1 cellular context compared by ENCODE assay signal in genomic region chr3:152834354-152835310, GRCh38.
A peak's percentile ranks its signal among the peaks of the same experiment; 100 is the strongest.
TF ChIP-seq lines count a peak whose summit lies in the region.

A gene with protein sequence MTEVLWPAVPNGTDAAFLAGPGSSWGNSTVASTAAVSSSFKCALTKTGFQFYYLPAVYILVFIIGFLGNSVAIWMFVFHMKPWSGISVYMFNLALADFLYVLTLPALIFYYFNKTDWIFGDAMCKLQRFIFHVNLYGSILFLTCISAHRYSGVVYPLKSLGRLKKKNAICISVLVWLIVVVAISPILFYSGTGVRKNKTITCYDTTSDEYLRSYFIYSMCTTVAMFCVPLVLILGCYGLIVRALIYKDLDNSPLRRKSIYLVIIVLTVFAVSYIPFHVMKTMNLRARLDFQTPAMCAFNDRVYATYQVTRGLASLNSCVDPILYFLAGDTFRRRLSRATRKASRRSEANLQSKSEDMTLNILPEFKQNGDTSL (plus strand): TSS chr3:152835131. CDS start chr3:152835783, 652 bp downstream.

TF ChIP-seq in K562, 482 proteins besides CTCF, POLR2A, EP300 and RAD21 (continued from another document and continues in another):
- TF ChIP-seq, protein P1, sequence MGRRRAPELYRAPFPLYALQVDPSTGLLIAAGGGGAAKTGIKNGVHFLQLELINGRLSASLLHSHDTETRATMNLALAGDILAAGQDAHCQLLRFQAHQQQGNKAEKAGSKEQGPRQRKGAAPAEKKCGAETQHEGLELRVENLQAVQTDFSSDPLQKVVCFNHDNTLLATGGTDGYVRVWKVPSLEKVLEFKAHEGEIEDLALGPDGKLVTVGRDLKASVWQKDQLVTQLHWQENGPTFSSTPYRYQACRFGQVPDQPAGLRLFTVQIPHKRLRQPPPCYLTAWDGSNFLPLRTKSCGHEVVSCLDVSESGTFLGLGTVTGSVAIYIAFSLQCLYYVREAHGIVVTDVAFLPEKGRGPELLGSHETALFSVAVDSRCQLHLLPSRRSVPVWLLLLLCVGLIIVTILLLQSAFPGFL (CRISPR knock-in tag; IDR thresholded peaks at IDR 0.05) = no peak; the same call in 1 of the 2 replicates
- peak; percentile 37 for TF ChIP-seq FIP1L1 (IDR thresholded peaks at IDR 0.05; ENCODE audit: low read depth, low read length, poor library complexity, severe bottlenecking)
- TF ChIP-seq ZNF174 (CRISPR knock-in tag; IDR thresholded peaks at IDR 0.05) = 0 out of 2 replicates have a peak, but pooled peaks have one; percentile 35
- TF ChIP-seq ZBTB40 (IDR thresholded peaks at IDR 0.05) = peak; percentile 56
- TF ChIP-seq ZBTB40 (CRISPR knock-in tag; IDR thresholded peaks at IDR 0.05) = 0 out of 2 replicates have a peak, but pooled peaks have one; percentile 15
- peak; percentile 91 for TF ChIP-seq C11orf30 (IDR thresholded peaks at IDR 0.05; ENCODE audit: low read depth)
- TF ChIP-seq, protein P2, sequence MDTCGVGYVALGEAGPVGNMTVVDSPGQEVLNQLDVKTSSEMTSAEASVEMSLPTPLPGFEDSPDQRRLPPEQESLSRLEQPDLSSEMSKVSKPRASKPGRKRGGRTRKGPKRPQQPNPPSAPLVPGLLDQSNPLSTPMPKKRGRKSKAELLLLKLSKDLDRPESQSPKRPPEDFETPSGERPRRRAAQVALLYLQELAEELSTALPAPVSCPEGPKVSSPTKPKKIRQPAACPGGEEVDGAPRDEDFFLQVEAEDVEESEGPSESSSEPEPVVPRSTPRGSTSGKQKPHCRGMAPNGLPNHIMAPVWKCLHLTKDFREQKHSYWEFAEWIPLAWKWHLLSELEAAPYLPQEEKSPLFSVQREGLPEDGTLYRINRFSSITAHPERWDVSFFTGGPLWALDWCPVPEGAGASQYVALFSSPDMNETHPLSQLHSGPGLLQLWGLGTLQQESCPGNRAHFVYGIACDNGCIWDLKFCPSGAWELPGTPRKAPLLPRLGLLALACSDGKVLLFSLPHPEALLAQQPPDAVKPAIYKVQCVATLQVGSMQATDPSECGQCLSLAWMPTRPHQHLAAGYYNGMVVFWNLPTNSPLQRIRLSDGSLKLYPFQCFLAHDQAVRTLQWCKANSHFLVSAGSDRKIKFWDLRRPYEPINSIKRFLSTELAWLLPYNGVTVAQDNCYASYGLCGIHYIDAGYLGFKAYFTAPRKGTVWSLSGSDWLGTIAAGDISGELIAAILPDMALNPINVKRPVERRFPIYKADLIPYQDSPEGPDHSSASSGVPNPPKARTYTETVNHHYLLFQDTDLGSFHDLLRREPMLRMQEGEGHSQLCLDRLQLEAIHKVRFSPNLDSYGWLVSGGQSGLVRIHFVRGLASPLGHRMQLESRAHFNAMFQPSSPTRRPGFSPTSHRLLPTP (IDR thresholded peaks at IDR 0.05; ENCODE audit: borderline replicate concordance, extremely low read depth, insufficient read length) = no peak
- peak; percentile 61 for TF ChIP-seq ETV1 (tag; conservative IDR thresholded peaks at IDR 0.05; ENCODE audit: low read depth)
- no peak for TF ChIP-seq HLTF (IDR thresholded peaks at IDR 0.05)
- TF ChIP-seq FOXK1 (CRISPR knock-in tag; IDR thresholded peaks at IDR 0.05; ENCODE audit: borderline replicate concordance) = no peak
- no peak for TF ChIP-seq ZZZ3 (IDR thresholded peaks at IDR 0.05)
- TF ChIP-seq ZSCAN29 (IDR thresholded peaks at IDR 0.05) = no peak
- no peak for TF ChIP-seq ZNF354B (CRISPR knock-in tag; IDR thresholded peaks at IDR 0.05)
- TF ChIP-seq ARHGAP35 (IDR thresholded peaks at IDR 0.05; ENCODE audit: partially characterized antibody) = no peak
- TF ChIP-seq, protein P3, sequence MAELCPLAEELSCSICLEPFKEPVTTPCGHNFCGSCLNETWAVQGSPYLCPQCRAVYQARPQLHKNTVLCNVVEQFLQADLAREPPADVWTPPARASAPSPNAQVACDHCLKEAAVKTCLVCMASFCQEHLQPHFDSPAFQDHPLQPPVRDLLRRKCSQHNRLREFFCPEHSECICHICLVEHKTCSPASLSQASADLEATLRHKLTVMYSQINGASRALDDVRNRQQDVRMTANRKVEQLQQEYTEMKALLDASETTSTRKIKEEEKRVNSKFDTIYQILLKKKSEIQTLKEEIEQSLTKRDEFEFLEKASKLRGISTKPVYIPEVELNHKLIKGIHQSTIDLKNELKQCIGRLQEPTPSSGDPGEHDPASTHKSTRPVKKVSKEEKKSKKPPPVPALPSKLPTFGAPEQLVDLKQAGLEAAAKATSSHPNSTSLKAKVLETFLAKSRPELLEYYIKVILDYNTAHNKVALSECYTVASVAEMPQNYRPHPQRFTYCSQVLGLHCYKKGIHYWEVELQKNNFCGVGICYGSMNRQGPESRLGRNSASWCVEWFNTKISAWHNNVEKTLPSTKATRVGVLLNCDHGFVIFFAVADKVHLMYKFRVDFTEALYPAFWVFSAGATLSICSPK (IDR thresholded peaks at IDR 0.05; ENCODE audit: borderline replicate concordance) = no peak
- no peak for TF ChIP-seq PBX2 (CRISPR knock-in tag; IDR thresholded peaks at IDR 0.05; ENCODE audit: low read depth)
- TF ChIP-seq PBX2 (tag; conservative IDR thresholded peaks at IDR 0.05; ENCODE audit: low read depth) = no peak
- TF ChIP-seq HDAC6 (IDR thresholded peaks at IDR 0.05; ENCODE audit: low read depth, low read length) = no peak
- TF ChIP-seq NFE2L1 (tag; IDR thresholded peaks at IDR 0.05; ENCODE audit: borderline replicate concordance, low read depth) = no peak
- peak; percentile 11; the same call in 1 of the 2 replicates for TF ChIP-seq ZNF644 (tag; IDR thresholded peaks at IDR 0.05; ENCODE audit: low read depth)
- peak; percentile 29 for TF ChIP-seq CTBP1 (IDR thresholded peaks at IDR 0.05; ENCODE audit: borderline replicate concordance)
- TF ChIP-seq MAFK (IDR thresholded peaks at IDR 0.05; ENCODE audit: low read length) = peak; percentile 63
- TF ChIP-seq KLF16 (IDR thresholded peaks at IDR 0.05) = no peak
- TF ChIP-seq ZNF592 (IDR thresholded peaks at IDR 0.05) = peak; percentile 67; the same call in 1 of the 2 replicates
- TF ChIP-seq ILF3 (IDR thresholded peaks at IDR 0.05; ENCODE audit: borderline replicate concordance) = no peak
- TF ChIP-seq SP1 (CRISPR knock-in tag; IDR thresholded peaks at IDR 0.05) = 0 out of 2 replicates have a peak, but pooled peaks have one; percentile 42
- TF ChIP-seq, protein P4, sequence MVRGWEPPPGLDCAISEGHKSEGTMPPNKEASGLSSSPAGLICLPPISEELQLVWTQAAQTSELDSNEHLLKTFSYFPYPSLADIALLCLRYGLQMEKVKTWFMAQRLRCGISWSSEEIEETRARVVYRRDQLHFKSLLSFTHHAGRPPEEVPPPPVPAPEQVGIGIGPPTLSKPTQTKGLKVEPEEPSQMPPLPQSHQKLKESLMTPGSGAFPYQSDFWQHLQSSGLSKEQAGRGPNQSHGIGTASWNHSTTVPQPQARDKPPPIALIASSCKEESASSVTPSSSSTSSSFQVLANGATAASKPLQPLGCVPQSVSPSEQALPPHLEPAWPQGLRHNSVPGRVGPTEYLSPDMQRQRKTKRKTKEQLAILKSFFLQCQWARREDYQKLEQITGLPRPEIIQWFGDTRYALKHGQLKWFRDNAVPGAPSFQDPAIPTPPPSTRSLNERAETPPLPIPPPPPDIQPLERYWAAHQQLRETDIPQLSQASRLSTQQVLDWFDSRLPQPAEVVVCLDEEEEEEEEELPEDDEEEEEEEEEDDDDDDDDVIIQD (CRISPR knock-in tag; IDR thresholded peaks at IDR 0.05) = no peak
- no peak for TF ChIP-seq ZNF3 (CRISPR knock-in tag; IDR thresholded peaks at IDR 0.05)
- no peak for TF ChIP-seq SAFB2 (IDR thresholded peaks at IDR 0.05; ENCODE audit: borderline replicate concordance, low read depth, low read length, severe bottlenecking)
- no peak for TF ChIP-seq ZNF695 (CRISPR knock-in tag; IDR thresholded peaks at IDR 0.05)
